Comparison of ENCODE assay signal across 1 cellular context in the genomic region with DNA sequence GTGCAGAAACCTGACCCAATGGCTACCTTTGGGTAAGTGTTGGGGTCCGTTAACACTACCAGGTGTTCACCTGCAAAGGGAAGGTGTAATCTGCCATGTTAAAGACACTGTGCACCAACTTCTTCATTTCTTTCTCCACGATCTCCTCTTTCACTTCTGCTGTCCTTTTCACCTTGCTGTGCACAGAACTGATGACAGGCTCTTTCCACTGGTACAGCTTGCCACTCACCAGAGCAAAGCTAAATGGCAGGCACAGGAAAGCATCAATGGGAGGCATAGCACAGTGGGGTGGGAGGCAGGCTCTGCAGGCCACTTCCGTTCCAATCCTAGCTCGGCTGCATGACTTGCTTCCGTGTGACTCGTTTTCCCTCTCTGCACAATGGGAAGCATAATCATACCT.
TF ChIP-seq lines count a peak whose summit lies in the region.

No MANE protein-coding gene starts in this region.

TF ChIP-seq in WTC11, 78 proteins besides CTCF, POLR2A, EP300 and RAD21 (continued from another document):
- TF ChIP-seq, protein P1, sequence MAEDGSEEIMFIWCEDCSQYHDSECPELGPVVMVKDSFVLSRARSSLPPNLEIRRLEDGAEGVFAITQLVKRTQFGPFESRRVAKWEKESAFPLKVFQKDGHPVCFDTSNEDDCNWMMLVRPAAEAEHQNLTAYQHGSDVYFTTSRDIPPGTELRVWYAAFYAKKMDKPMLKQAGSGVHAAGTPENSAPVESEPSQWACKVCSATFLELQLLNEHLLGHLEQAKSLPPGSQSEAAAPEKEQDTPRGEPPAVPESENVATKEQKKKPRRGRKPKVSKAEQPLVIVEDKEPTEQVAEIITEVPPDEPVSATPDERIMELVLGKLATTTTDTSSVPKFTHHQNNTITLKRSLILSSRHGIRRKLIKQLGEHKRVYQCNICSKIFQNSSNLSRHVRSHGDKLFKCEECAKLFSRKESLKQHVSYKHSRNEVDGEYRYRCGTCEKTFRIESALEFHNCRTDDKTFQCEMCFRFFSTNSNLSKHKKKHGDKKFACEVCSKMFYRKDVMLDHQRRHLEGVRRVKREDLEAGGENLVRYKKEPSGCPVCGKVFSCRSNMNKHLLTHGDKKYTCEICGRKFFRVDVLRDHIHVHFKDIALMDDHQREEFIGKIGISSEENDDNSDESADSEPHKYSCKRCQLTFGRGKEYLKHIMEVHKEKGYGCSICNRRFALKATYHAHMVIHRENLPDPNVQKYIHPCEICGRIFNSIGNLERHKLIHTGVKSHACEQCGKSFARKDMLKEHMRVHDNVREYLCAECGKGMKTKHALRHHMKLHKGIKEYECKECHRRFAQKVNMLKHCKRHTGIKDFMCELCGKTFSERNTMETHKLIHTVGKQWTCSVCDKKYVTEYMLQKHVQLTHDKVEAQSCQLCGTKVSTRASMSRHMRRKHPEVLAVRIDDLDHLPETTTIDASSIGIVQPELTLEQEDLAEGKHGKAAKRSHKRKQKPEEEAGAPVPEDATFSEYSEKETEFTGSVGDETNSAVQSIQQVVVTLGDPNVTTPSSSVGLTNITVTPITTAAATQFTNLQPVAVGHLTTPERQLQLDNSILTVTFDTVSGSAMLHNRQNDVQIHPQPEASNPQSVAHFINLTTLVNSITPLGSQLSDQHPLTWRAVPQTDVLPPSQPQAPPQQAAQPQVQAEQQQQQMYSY (CRISPR knock-in tag; IDR thresholded peaks at IDR 0.05): no peak
- TF ChIP-seq, protein P2, sequence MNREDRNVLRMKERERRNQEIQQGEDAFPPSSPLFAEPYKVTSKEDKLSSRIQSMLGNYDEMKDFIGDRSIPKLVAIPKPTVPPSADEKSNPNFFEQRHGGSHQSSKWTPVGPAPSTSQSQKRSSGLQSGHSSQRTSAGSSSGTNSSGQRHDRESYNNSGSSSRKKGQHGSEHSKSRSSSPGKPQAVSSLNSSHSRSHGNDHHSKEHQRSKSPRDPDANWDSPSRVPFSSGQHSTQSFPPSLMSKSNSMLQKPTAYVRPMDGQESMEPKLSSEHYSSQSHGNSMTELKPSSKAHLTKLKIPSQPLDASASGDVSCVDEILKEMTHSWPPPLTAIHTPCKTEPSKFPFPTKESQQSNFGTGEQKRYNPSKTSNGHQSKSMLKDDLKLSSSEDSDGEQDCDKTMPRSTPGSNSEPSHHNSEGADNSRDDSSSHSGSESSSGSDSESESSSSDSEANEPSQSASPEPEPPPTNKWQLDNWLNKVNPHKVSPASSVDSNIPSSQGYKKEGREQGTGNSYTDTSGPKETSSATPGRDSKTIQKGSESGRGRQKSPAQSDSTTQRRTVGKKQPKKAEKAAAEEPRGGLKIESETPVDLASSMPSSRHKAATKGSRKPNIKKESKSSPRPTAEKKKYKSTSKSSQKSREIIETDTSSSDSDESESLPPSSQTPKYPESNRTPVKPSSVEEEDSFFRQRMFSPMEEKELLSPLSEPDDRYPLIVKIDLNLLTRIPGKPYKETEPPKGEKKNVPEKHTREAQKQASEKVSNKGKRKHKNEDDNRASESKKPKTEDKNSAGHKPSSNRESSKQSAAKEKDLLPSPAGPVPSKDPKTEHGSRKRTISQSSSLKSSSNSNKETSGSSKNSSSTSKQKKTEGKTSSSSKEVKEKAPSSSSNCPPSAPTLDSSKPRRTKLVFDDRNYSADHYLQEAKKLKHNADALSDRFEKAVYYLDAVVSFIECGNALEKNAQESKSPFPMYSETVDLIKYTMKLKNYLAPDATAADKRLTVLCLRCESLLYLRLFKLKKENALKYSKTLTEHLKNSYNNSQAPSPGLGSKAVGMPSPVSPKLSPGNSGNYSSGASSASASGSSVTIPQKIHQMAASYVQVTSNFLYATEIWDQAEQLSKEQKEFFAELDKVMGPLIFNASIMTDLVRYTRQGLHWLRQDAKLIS (CRISPR knock-in tag; IDR thresholded peaks at IDR 0.05; ENCODE audit: borderline replicate concordance): no peak
- TF ChIP-seq SP1 (CRISPR knock-in tag; conservative IDR thresholded peaks at IDR 0.05): no peak
- TF ChIP-seq, protein P3, sequence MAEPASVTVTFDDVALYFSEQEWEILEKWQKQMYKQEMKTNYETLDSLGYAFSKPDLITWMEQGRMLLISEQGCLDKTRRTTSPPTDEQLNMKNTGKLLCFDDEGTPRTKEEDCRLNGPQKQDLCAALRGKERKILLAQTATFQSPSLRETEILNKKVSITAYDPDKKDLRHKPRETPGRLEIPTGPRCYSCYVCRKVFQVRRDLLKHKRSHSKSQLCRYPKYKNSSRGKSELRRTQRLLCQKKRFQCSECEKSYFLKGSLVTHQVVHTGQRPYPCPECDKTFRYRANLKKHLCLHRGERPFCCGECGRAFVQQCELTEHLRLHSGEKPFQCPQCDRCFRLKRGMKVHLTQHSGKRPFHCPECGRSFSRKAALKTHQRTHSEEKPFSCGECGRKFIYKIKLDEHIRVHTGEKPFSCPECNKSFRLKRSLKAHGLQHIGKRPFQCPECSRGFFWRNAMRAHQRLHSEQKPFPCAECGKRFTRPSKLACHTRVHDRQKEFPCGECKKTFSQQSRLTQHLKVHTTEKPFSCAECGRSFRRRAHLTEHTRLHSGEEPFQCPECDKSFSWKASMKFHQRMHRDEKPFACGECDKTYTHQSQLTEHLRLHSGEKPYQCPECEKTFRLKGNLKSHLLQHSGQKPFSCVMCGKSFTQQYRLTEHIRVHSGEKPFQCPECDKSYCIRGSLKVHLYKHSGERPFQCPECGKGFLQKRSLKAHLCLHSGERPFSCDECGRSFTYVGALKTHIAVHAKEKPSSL (CRISPR knock-in tag; conservative IDR thresholded peaks at IDR 0.05): no peak
- no peak for TF ChIP-seq JUN (CRISPR knock-in tag; IDR thresholded peaks at IDR 0.05)
- no peak for TF ChIP-seq SMAD3 (CRISPR knock-in tag; IDR thresholded peaks at IDR 0.05; ENCODE audit: borderline replicate concordance)
- TF ChIP-seq, protein P4, sequence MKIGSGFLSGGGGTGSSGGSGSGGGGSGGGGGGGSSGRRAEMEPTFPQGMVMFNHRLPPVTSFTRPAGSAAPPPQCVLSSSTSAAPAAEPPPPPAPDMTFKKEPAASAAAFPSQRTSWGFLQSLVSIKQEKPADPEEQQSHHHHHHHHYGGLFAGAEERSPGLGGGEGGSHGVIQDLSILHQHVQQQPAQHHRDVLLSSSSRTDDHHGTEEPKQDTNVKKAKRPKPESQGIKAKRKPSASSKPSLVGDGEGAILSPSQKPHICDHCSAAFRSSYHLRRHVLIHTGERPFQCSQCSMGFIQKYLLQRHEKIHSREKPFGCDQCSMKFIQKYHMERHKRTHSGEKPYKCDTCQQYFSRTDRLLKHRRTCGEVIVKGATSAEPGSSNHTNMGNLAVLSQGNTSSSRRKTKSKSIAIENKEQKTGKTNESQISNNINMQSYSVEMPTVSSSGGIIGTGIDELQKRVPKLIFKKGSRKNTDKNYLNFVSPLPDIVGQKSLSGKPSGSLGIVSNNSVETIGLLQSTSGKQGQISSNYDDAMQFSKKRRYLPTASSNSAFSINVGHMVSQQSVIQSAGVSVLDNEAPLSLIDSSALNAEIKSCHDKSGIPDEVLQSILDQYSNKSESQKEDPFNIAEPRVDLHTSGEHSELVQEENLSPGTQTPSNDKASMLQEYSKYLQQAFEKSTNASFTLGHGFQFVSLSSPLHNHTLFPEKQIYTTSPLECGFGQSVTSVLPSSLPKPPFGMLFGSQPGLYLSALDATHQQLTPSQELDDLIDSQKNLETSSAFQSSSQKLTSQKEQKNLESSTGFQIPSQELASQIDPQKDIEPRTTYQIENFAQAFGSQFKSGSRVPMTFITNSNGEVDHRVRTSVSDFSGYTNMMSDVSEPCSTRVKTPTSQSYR (CRISPR knock-in tag; IDR thresholded peaks at IDR 0.05): no peak
- TF ChIP-seq PRRX2 (CRISPR knock-in tag; IDR thresholded peaks at IDR 0.05): no peak
- TF ChIP-seq, protein P5, sequence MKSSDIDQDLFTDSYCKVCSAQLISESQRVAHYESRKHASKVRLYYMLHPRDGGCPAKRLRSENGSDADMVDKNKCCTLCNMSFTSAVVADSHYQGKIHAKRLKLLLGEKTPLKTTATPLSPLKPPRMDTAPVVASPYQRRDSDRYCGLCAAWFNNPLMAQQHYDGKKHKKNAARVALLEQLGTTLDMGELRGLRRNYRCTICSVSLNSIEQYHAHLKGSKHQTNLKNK (CRISPR knock-in tag; IDR thresholded peaks at IDR 0.05): no peak
